In the genomic region with DNA sequence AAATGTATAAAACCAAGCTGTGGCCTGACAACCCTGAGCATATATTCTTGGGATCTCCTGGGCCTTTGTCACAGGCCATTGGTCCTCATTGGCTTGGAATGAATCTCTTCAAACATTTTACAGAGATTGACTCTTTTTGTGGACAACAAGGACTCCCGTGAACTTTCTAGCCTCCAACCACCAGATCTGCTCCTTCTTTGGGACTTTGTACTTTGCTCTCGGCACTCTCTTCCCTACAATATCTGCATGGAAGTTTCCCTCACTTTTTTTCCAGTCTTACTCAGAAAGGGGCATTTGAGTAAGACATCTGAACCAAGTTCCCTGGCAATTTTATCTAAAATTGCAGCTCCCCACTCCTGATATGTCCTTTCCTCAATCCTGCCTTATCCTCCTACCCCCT, we compare ENCODE assay signal across 1 cellular context.
TF ChIP-seq lines count a peak whose summit lies in the region.

No MANE protein-coding gene starts in this region.

TF ChIP-seq in HepG2, 621 proteins besides CTCF, POLR2A, EP300 and RAD21 (continued from another document and continues in another):
- TF ChIP-seq, protein P1, sequence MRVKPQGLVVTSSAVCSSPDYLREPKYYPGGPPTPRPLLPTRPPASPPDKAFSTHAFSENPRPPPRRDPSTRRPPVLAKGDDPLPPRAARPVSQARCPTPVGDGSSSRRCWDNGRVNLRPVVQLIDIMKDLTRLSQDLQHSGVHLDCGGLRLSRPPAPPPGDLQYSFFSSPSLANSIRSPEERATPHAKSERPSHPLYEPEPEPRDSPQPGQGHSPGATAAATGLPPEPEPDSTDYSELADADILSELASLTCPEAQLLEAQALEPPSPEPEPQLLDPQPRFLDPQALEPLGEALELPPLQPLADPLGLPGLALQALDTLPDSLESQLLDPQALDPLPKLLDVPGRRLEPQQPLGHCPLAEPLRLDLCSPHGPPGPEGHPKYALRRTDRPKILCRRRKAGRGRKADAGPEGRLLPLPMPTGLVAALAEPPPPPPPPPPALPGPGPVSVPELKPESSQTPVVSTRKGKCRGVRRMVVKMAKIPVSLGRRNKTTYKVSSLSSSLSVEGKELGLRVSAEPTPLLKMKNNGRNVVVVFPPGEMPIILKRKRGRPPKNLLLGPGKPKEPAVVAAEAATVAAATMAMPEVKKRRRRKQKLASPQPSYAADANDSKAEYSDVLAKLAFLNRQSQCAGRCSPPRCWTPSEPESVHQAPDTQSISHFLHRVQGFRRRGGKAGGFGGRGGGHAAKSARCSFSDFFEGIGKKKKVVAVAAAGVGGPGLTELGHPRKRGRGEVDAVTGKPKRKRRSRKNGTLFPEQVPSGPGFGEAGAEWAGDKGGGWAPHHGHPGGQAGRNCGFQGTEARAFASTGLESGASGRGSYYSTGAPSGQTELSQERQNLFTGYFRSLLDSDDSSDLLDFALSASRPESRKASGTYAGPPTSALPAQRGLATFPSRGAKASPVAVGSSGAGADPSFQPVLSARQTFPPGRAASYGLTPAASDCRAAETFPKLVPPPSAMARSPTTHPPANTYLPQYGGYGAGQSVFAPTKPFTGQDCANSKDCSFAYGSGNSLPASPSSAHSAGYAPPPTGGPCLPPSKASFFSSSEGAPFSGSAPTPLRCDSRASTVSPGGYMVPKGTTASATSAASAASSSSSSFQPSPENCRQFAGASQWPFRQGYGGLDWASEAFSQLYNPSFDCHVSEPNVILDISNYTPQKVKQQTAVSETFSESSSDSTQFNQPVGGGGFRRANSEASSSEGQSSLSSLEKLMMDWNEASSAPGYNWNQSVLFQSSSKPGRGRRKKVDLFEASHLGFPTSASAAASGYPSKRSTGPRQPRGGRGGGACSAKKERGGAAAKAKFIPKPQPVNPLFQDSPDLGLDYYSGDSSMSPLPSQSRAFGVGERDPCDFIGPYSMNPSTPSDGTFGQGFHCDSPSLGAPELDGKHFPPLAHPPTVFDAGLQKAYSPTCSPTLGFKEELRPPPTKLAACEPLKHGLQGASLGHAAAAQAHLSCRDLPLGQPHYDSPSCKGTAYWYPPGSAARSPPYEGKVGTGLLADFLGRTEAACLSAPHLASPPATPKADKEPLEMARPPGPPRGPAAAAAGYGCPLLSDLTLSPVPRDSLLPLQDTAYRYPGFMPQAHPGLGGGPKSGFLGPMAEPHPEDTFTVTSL (CRISPR knock-in tag; IDR thresholded peaks at IDR 0.05; ENCODE audit: borderline replicate concordance): peak; percentile 67; the same call in 1 of the 2 replicates
- TF ChIP-seq, protein P2, sequence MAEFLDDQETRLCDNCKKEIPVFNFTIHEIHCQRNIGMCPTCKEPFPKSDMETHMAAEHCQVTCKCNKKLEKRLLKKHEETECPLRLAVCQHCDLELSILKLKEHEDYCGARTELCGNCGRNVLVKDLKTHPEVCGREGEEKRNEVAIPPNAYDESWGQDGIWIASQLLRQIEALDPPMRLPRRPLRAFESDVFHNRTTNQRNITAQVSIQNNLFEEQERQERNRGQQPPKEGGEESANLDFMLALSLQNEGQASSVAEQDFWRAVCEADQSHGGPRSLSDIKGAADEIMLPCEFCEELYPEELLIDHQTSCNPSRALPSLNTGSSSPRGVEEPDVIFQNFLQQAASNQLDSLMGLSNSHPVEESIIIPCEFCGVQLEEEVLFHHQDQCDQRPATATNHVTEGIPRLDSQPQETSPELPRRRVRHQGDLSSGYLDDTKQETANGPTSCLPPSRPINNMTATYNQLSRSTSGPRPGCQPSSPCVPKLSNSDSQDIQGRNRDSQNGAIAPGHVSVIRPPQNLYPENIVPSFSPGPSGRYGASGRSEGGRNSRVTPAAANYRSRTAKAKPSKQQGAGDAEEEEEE (CRISPR knock-in tag; IDR thresholded peaks at IDR 0.05; ENCODE audit: borderline replicate concordance): no peak
- TF ChIP-seq GZF1 (CRISPR knock-in tag; IDR thresholded peaks at IDR 0.05): no peak
- TF ChIP-seq CBX1 (IDR thresholded peaks at IDR 0.05; ENCODE audit: low read depth): no peak
- 0 out of 2 replicates have a peak, but pooled peaks have one; percentile 13 for TF ChIP-seq TCF7 (IDR thresholded peaks at IDR 0.05; ENCODE audit: low read depth)
- no peak for TF ChIP-seq KDM3A (CRISPR knock-in tag; IDR thresholded peaks at IDR 0.05; ENCODE audit: low read depth)
- TF ChIP-seq ZBTB7A (CRISPR knock-in tag; IDR thresholded peaks at IDR 0.05): no peak
- TF ChIP-seq ZSCAN31 (CRISPR knock-in tag; IDR thresholded peaks at IDR 0.05; ENCODE audit: low read depth): no peak
- 0 out of 2 replicates have a peak, but pooled peaks have one; percentile 44 for TF ChIP-seq KLF11 (CRISPR knock-in tag; IDR thresholded peaks at IDR 0.05)
- TF ChIP-seq ZBTB20 (CRISPR knock-in tag; IDR thresholded peaks at IDR 0.05; ENCODE audit: borderline replicate concordance, low read depth): peak; percentile 72; the same call in 1 of the 2 replicates
- no peak for TF ChIP-seq CREB1 (IDR thresholded peaks at IDR 0.05)
- TF ChIP-seq CREB1 (CRISPR knock-in tag; IDR thresholded peaks at IDR 0.05): peak; percentile 53; the same call in 1 of the 2 replicates
- no peak for TF ChIP-seq ZNF598 (CRISPR knock-in tag; IDR thresholded peaks at IDR 0.05; ENCODE audit: borderline replicate concordance)
- TF ChIP-seq ZSCAN30 (CRISPR knock-in tag; IDR thresholded peaks at IDR 0.05): no peak
- TF ChIP-seq NFIB (CRISPR knock-in tag; IDR thresholded peaks at IDR 0.05; ENCODE audit: borderline replicate concordance): no peak
- no peak for TF ChIP-seq ZFP41 (CRISPR knock-in tag; IDR thresholded peaks at IDR 0.05; ENCODE audit: borderline replicate concordance)
- TF ChIP-seq SMAD3 (CRISPR knock-in tag; IDR thresholded peaks at IDR 0.05): no peak
- no peak for TF ChIP-seq ZNF510 (CRISPR knock-in tag; IDR thresholded peaks at IDR 0.05; ENCODE audit: low read depth)
- TF ChIP-seq ZNF780A (CRISPR knock-in tag; IDR thresholded peaks at IDR 0.05): no peak
- TF ChIP-seq ASH2L (IDR thresholded peaks at IDR 0.05; ENCODE audit: insufficient read length, low read depth, low read length): peak; percentile 45
- no peak for TF ChIP-seq ZNF33B (CRISPR knock-in tag; IDR thresholded peaks at IDR 0.05)
- TF ChIP-seq ZFP36L1 (CRISPR knock-in tag; IDR thresholded peaks at IDR 0.05): no peak
- TF ChIP-seq ZNF207 (IDR thresholded peaks at IDR 0.05; ENCODE audit: borderline replicate concordance): no peak
- TF ChIP-seq NFE2L1 (CRISPR knock-in tag; IDR thresholded peaks at IDR 0.05; ENCODE audit: borderline replicate concordance): no peak
- TF ChIP-seq FOXO1 (CRISPR knock-in tag; IDR thresholded peaks at IDR 0.05): peak; percentile 61; the same call in 1 of the 2 replicates
- TF ChIP-seq NFKBIZ (CRISPR knock-in tag; IDR thresholded peaks at IDR 0.05): no peak
- TF ChIP-seq, protein P3, sequence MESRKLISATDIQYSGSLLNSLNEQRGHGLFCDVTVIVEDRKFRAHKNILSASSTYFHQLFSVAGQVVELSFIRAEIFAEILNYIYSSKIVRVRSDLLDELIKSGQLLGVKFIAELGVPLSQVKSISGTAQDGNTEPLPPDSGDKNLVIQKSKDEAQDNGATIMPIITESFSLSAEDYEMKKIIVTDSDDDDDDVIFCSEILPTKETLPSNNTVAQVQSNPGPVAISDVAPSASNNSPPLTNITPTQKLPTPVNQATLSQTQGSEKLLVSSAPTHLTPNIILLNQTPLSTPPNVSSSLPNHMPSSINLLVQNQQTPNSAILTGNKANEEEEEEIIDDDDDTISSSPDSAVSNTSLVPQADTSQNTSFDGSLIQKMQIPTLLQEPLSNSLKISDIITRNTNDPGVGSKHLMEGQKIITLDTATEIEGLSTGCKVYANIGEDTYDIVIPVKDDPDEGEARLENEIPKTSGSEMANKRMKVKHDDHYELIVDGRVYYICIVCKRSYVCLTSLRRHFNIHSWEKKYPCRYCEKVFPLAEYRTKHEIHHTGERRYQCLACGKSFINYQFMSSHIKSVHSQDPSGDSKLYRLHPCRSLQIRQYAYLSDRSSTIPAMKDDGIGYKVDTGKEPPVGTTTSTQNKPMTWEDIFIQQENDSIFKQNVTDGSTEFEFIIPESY (CRISPR knock-in tag; IDR thresholded peaks at IDR 0.05): no peak
- no peak for TF ChIP-seq ZNF274 (CRISPR knock-in tag; IDR thresholded peaks at IDR 0.05)
- TF ChIP-seq SNAPC2 (CRISPR knock-in tag; IDR thresholded peaks at IDR 0.05): no peak
- TF ChIP-seq ZKSCAN1 (IDR thresholded peaks at IDR 0.05; ENCODE audit: low read length): no peak
- TF ChIP-seq FOXP1 (IDR thresholded peaks at IDR 0.05): no peak
- TF ChIP-seq FOXP1 (CRISPR knock-in tag; IDR thresholded peaks at IDR 0.05): peak; percentile 24; the same call in 1 of the 2 replicates
- peak; percentile 13; the same call in 1 of the 2 replicates for TF ChIP-seq NR2F6 (IDR thresholded peaks at IDR 0.05)
- TF ChIP-seq NR2F6 (CRISPR knock-in tag; IDR thresholded peaks at IDR 0.05): peak; percentile 29; the same call in 1 of the 2 replicates
- no peak for TF ChIP-seq ZNF350 (CRISPR knock-in tag; IDR thresholded peaks at IDR 0.05; ENCODE audit: borderline replicate concordance, low read depth)
- TF ChIP-seq ARNT2 (CRISPR knock-in tag; IDR thresholded peaks at IDR 0.05; ENCODE audit: low read depth): no peak
- no peak for TF ChIP-seq ZNF749 (CRISPR knock-in tag; IDR thresholded peaks at IDR 0.05; ENCODE audit: borderline replicate concordance)
- no peak for TF ChIP-seq ZNF564 (CRISPR knock-in tag; IDR thresholded peaks at IDR 0.05)
- no peak for TF ChIP-seq ZNF629 (CRISPR knock-in tag; conservative IDR thresholded peaks at IDR 0.05)
- peak; percentile 70; the same call in 1 of the 2 replicates for TF ChIP-seq RXRB (CRISPR knock-in tag; IDR thresholded peaks at IDR 0.05; ENCODE audit: borderline replicate concordance)
- no peak for TF ChIP-seq JDP2 (CRISPR knock-in tag; IDR thresholded peaks at IDR 0.05; ENCODE audit: borderline replicate concordance)
- peak; percentile 77 for TF ChIP-seq NCOR1 (IDR thresholded peaks at IDR 0.05; ENCODE audit: borderline replicate concordance, low read length)
- TF ChIP-seq KLF16 (CRISPR knock-in tag; IDR thresholded peaks at IDR 0.05): 0 out of 4 replicates have a peak, but pooled peaks of 1 of the 2 experiments have one; percentile 45
- TF ChIP-seq, protein P4, sequence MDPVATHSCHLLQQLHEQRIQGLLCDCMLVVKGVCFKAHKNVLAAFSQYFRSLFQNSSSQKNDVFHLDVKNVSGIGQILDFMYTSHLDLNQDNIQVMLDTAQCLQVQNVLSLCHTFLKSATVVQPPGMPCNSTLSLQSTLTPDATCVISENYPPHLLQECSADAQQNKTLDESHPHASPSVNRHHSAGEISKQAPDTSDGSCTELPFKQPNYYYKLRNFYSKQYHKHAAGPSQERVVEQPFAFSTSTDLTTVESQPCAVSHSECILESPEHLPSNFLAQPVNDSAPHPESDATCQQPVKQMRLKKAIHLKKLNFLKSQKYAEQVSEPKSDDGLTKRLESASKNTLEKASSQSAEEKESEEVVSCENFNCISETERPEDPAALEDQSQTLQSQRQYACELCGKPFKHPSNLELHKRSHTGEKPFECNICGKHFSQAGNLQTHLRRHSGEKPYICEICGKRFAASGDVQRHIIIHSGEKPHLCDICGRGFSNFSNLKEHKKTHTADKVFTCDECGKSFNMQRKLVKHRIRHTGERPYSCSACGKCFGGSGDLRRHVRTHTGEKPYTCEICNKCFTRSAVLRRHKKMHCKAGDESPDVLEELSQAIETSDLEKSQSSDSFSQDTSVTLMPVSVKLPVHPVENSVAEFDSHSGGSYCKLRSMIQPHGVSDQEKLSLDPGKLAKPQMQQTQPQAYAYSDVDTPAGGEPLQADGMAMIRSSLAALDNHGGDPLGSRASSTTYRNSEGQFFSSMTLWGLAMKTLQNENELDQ (CRISPR knock-in tag; IDR thresholded peaks at IDR 0.05; ENCODE audit: borderline replicate concordance): no peak
- TF ChIP-seq GATAD2A (CRISPR knock-in tag; IDR thresholded peaks at IDR 0.05): peak; percentile 70
- TF ChIP-seq GPN1 (CRISPR knock-in tag; IDR thresholded peaks at IDR 0.05; ENCODE audit: borderline replicate concordance): no peak
- TF ChIP-seq, protein P5, sequence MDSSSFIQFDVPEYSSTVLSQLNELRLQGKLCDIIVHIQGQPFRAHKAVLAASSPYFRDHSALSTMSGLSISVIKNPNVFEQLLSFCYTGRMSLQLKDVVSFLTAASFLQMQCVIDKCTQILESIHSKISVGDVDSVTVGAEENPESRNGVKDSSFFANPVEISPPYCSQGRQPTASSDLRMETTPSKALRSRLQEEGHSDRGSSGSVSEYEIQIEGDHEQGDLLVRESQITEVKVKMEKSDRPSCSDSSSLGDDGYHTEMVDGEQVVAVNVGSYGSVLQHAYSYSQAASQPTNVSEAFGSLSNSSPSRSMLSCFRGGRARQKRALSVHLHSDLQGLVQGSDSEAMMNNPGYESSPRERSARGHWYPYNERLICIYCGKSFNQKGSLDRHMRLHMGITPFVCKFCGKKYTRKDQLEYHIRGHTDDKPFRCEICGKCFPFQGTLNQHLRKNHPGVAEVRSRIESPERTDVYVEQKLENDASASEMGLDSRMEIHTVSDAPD (CRISPR knock-in tag; IDR thresholded peaks at IDR 0.05): no peak
- TF ChIP-seq, protein P6, sequence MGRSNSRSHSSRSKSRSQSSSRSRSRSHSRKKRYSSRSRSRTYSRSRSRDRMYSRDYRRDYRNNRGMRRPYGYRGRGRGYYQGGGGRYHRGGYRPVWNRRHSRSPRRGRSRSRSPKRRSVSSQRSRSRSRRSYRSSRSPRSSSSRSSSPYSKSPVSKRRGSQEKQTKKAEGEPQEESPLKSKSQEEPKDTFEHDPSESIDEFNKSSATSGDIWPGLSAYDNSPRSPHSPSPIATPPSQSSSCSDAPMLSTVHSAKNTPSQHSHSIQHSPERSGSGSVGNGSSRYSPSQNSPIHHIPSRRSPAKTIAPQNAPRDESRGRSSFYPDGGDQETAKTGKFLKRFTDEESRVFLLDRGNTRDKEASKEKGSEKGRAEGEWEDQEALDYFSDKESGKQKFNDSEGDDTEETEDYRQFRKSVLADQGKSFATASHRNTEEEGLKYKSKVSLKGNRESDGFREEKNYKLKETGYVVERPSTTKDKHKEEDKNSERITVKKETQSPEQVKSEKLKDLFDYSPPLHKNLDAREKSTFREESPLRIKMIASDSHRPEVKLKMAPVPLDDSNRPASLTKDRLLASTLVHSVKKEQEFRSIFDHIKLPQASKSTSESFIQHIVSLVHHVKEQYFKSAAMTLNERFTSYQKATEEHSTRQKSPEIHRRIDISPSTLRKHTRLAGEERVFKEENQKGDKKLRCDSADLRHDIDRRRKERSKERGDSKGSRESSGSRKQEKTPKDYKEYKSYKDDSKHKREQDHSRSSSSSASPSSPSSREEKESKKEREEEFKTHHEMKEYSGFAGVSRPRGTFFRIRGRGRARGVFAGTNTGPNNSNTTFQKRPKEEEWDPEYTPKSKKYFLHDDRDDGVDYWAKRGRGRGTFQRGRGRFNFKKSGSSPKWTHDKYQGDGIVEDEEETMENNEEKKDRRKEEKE (IDR thresholded peaks at IDR 0.05): no peak
- TF ChIP-seq, protein P7, sequence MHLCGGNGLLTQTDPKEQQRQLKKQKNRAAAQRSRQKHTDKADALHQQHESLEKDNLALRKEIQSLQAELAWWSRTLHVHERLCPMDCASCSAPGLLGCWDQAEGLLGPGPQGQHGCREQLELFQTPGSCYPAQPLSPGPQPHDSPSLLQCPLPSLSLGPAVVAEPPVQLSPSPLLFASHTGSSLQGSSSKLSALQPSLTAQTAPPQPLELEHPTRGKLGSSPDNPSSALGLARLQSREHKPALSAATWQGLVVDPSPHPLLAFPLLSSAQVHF (CRISPR knock-in tag; IDR thresholded peaks at IDR 0.05): no peak
